ENCODE assay signal across 9 cellular contexts in the genomic region with DNA sequence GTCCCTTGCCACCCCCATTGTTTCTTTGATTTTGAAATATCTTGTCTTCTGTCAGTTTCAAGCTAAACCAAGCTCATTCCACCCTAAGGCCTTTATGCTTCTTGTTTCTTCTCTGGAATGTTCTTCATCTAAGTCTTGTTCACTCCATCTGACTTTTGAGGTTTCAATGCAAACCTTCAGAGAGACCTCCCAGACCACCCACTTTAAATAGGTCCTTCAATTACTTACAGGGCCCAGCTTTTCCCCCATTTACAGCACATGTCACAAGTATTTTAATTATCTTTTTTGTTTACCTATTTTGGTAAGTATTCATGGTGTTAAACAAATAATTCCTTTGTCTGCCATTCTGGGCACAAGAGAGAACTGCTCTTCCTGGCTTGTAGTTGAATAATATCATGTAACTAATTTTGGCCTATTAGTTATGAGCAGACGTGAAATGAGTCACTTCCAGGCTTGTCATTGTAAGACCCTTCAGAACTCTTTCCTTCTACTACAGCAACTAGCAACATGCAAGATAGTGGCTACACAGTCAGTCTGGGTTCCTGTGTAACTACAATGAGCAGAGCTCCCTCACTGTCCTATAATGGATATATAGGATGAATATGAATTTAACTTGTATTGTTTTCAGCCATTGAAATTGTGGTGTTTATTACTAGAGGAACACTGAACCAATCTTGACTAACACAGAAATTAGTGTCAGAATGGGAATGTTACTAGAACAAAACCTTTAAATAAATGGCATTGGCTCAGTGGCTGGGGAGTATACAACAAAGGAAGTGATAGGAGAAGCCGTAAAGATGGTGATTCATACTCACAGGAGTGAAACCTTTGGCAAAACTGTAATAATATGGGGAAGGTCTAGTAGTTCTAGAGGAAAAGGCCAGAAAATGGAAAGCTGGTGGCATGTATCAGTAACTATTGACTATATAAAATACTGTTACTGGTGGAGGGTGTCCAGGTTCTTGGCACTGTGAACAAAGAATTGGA. TPM values are rescaled to one million over a fixed set of nuclear protein-coding genes. Genes with fewer than 3 reads are reported as not detected.
DNase-seq lines count a peak whose midpoint lies in the region; ATAC-seq, FAIRE-seq and TF ChIP-seq lines count a peak whose summit lies in the region.
"Had no signal": no experiment of that assay in that cellular context is flagged by ENCODE, and none has a peak within 500 bp of the region (broad histone marks: within the 10 kb centered on the region; RNA-seq: fewer than 3 reads in every experiment).

No MANE protein-coding gene starts in this region.

- peaks cover 21% of the 10 kb centered on the region for H3K79me2 ChIP-seq in endothelial cell of umbilical vein (ENCODE audit: control insufficient read depth, insufficient read depth, low read length)

- peaks cover 54% of the 10 kb centered on the region for H3K4me1 Mint-ChIP-seq in stimulated activated memory B cell treated with anti-CD40 and anti-IgM and Interleukin-4, amounts not matched to agents 10 μg/mL and 1 μg/mL and 100 μg/mL, for 72 hours
- peaks cover 22% of the 10 kb centered on the region for H3K4me1 Mint-ChIP-seq in mesothelial cell of epicardium

- no peak for TF ChIP-seq POLR2A in endothelial cell of umbilical vein (IDR thresholded peaks at IDR 0.05; ENCODE audit: low read depth, low read length)

- peak overlapping the region in 1 of 3 experiments; percentile 56 for H3K4me3 ChIP-seq in endothelial cell of umbilical vein (replicated peaks in 1 of 3; ENCODE audit: insufficient read depth in 1 of 3, low read depth in 1 of 3, low read length in 3 of 3)

- H3K9me3 ChIP-seq in endothelial cell of umbilical vein (replicated peaks; ENCODE audit: control insufficient read depth, insufficient read depth, low read length) = no peaks in the 10 kb centered on the region

- intact Hi-C loops in endothelial cell of umbilical vein (cut with micrococcal nuclease) = loop anchor here (1.0 to 5.0 kb wide), 4 partner anchors 29 to 1363 kb away; no protein-coding TSS in a partner anchor

- DNase-seq in activated CD4-positive, CD25-positive, alpha-beta regulatory T cell treated with anti-CD3 and anti-CD28 coated beads, Interleukin-2, amount 50 U/mL, for 72 hours = no peak
- DNase-seq in LHCN-M2 (ENCODE audit: low read depth) = peak; percentile 33
- DNase-seq in endothelial cell of umbilical vein (ENCODE audit: low read depth, low spot score) = peak; percentile 89
- DNase-seq in NCI-H446 treated with DMSO at 0.1 percent for 48 hours (lab: John Stamatoyannopoulos, UW) = no peak
- DNase-seq in mesothelial cell of epicardium (ENCODE audit: low spot score in 2 of 2, unreplicated experiment in 2 of 2) = no peak

- no peaks in the 10 kb centered on the region for H3K9me1 ChIP-seq in endothelial cell of umbilical vein (replicated peaks; ENCODE audit: control insufficient read depth, extremely low read depth, insufficient read depth, low read length)

- peak; percentile 64 for FAIRE-seq in endothelial cell of umbilical vein (lab: Jason Lieb, UNC)
- FAIRE-seq: A204.1 had no signal

- peak overlapping the region; percentile 73 for H2AFZ ChIP-seq in endothelial cell of umbilical vein (ENCODE audit: low read depth, low read length)

- POLR2A ChIA-PET in endothelial cell of umbilical vein (lab: Charles Lee) = no interaction called here

- H3K4me3 Mint-ChIP-seq in stimulated activated memory B cell treated with anti-CD40 and anti-IgM and Interleukin-4, amounts not matched to agents 10 μg/mL and 1 μg/mL and 100 μg/mL, for 72 hours = peak overlapping the region; percentile 69
- no peak overlapping the region for H3K4me3 Mint-ChIP-seq in mesothelial cell of epicardium

- CTCF ChIA-PET in endothelial cell of umbilical vein (lab: Charles Lee) = interaction anchor here (1.0 to 1.3 kb wide), 2 partner anchors 30 to 72 kb away, joined by 3 to 4 read pairs; no protein-coding TSS in a partner anchor

- ATAC-seq in activated CD4-positive, CD25-positive, alpha-beta regulatory T cell treated with anti-CD3 and anti-CD28 coated beads, Interleukin-2, amount 50 U/mL, for 24 hours = peak; percentile 12 to 14
- ATAC-seq in stimulated activated memory B cell treated with anti-CD40 and anti-IgM and Interleukin-4, amounts not matched to agents 10 μg/mL and 1 μg/mL and 100 μg/mL, for 72 hours = no peak
- no peak for ATAC-seq in HG03457 (IDR thresholded peaks at IDR 0.05; ENCODE audit: unreplicated experiment)

- peak overlapping the region; percentile 80 for H3K27ac Mint-ChIP-seq in stimulated activated memory B cell treated with anti-CD40 and anti-IgM and Interleukin-4, amounts not matched to agents 10 μg/mL and 1 μg/mL and 100 μg/mL, for 72 hours
- H3K27ac Mint-ChIP-seq in mesothelial cell of epicardium = no peak overlapping the region

- H3K27me3 ChIP-seq in endothelial cell of umbilical vein (ENCODE audit: control insufficient read depth in 2 of 2, insufficient read depth in 2 of 2, low read length in 2 of 2) = no peaks in the 10 kb centered on the region

- peak overlapping the region; percentile 97 for H3K27ac ChIP-seq in endothelial cell of umbilical vein (ENCODE audit: insufficient read depth, low read depth, low read length)

- peak overlapping the region; percentile 88 for H3K4me2 ChIP-seq in endothelial cell of umbilical vein (ENCODE audit: insufficient read depth, low read length)

- no peaks in the 10 kb centered on the region for H3K9me3 Mint-ChIP-seq in stimulated activated memory B cell treated with anti-CD40 and anti-IgM and Interleukin-4, amounts not matched to agents 10 μg/mL and 1 μg/mL and 100 μg/mL, for 72 hours
- H3K9me3 Mint-ChIP-seq in mesothelial cell of epicardium = no peaks in the 10 kb centered on the region

- H4K20me1 ChIP-seq in endothelial cell of umbilical vein (replicated peaks; ENCODE audit: control insufficient read depth, extremely low read depth, insufficient read depth, low read length) = no peaks in the 10 kb centered on the region

- no peaks in the 10 kb centered on the region for H3K36me3 Mint-ChIP-seq in stimulated activated memory B cell treated with anti-CD40 and anti-IgM and Interleukin-4, amounts not matched to agents 10 μg/mL and 1 μg/mL and 100 μg/mL, for 72 hours
- H3K36me3 Mint-ChIP-seq in mesothelial cell of epicardium = no peaks in the 10 kb centered on the region

- H3K36me3 ChIP-seq in endothelial cell of umbilical vein (ENCODE audit: control insufficient read depth in 2 of 2, extremely low read depth in 1 of 2, insufficient read depth in 2 of 2, low read length in 2 of 2) = no peaks in the 10 kb centered on the region

- H3K4me1 ChIP-seq in endothelial cell of umbilical vein (ENCODE audit: control insufficient read depth, extremely low read depth, insufficient read depth, low read length) = peaks cover 51% of the 10 kb centered on the region

- H3K27me3 Mint-ChIP-seq in stimulated activated memory B cell treated with anti-CD40 and anti-IgM and Interleukin-4, amounts not matched to agents 10 μg/mL and 1 μg/mL and 100 μg/mL, for 72 hours = no peaks in the 10 kb centered on the region
- no peaks in the 10 kb centered on the region for H3K27me3 Mint-ChIP-seq in mesothelial cell of epicardium (ENCODE audit: low read depth)

- TF ChIP-seq CTCF in endothelial cell of umbilical vein (IDR thresholded peaks at IDR 0.05; ENCODE audit: extremely low read depth in 1 of 2, insufficient read depth in 1 of 2, low read depth in 1 of 2, low read length in 2 of 2) (no peak), mesothelial cell of epicardium (IDR thresholded peaks at IDR 0.05; ENCODE audit: unreplicated experiment) (no peak)

- BruUV-seq in endothelial cell of umbilical vein (replicated peaks; lab: Mats Ljungman, UMichigan) = TSS peak; percentile 82

- dilution Hi-C loops in endothelial cell of umbilical vein (cut with MboI; ENCODE audit: extremely low pct_ligation_motif_present, low sequenced_read_pairs) = no loop called here

- peak overlapping the region; percentile 89 for H3K9ac ChIP-seq in endothelial cell of umbilical vein (replicated peaks; ENCODE audit: extremely low read depth, insufficient read depth, low read length)

TF ChIP-seq in endothelial cell of umbilical vein, 7 proteins besides CTCF, POLR2A, EP300 and RAD21:
- TF ChIP-seq, protein P1, sequence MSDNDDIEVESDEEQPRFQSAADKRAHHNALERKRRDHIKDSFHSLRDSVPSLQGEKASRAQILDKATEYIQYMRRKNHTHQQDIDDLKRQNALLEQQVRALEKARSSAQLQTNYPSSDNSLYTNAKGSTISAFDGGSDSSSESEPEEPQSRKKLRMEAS (IDR thresholded peaks at IDR 0.05; ENCODE audit: insufficient read depth, insufficient read length) = no peak
- TF ChIP-seq POLR2AphosphoS5 (IDR thresholded peaks at IDR 0.05; ENCODE audit: insufficient read depth, low read depth, low read length) (peak; percentile 60), FOS (IDR thresholded peaks at IDR 0.05; ENCODE audit: borderline replicate concordance, insufficient read depth, low read length) (peak; percentile 83), JUN (IDR thresholded peaks at IDR 0.05; ENCODE audit: borderline replicate concordance, insufficient read depth, insufficient read length, low read depth) (peak; percentile 97), GATA2 (IDR thresholded peaks at IDR 0.05; ENCODE audit: insufficient read depth, insufficient read length, low read depth, low read length) (no peak)

RNA-seq across cellular contexts. Expression of gene MTPN, which starts 2.8 kb away (rescaled TPM):
- 183 and 198 TPM in 2 replicates for total RNA-seq in LHCN-M2 (2014; rRNA removed)
- polyA plus RNA-seq in LHCN-M2 (2012) = 125 TPM
- total RNA-seq in endothelial cell of umbilical vein = 171 and 174 TPM in 2 replicates
- 47.9 and 58.1 TPM in 2 replicates for polyA plus RNA-seq in endothelial cell of umbilical vein
- 70.4 and 74.5 TPM in 2 replicates for polyA plus RNA-seq in endothelial cell of umbilical vein (2011; cell fraction: cytosol; rRNA removed)
- 25.0 and 30.1 TPM in 2 replicates for polyA plus RNA-seq in endothelial cell of umbilical vein (2011; cell fraction: nucleus; rRNA removed)
- 127 and 173 TPM in 2 replicates for polyA plus RNA-seq in endothelial cell of umbilical vein (2012)
- 146 and 167 TPM in 2 replicates for polyA minus RNA-seq in endothelial cell of umbilical vein
- 98.7 TPM for polyA minus RNA-seq in endothelial cell of umbilical vein (2011; cell fraction: cytosol; rRNA and poly(A)+ RNA removed)
- 50.6 and 82.3 TPM in 2 replicates for polyA minus RNA-seq in endothelial cell of umbilical vein (2011; cell fraction: nucleus; rRNA and poly(A)+ RNA removed)
- 112 to 115 TPM (median 114 TPM) in 3 replicates for total RNA-seq in mesothelial cell of epicardium

Comparison
In these comparisons a context has a peak if more than half of its experiments do, and no peak if none do; other contexts are left out.
1. ATAC-seq: peak in activated CD4-positive, CD25-positive, alpha-beta regulatory T cell treated with anti-CD3 and anti-CD28 coated beads, Interleukin-2, amount 50 U/mL, for 24 hours (2 of 2); none in stimulated activated memory B cell treated with anti-CD40 and anti-IgM and Interleukin-4, amounts not matched to agents 10 μg/mL and 1 μg/mL and 100 μg/mL, for 72 hours (single experiment) and HG03457 (single experiment).
2. DNase-seq: peak in LHCN-M2 (single experiment) and endothelial cell of umbilical vein (single experiment); none in activated CD4-positive, CD25-positive, alpha-beta regulatory T cell treated with anti-CD3 and anti-CD28 coated beads, Interleukin-2, amount 50 U/mL, for 72 hours (single experiment), NCI-H446 treated with DMSO at 0.1 percent for 48 hours (single experiment) and mesothelial cell of epicardium (0 of 2).